In the genomic region with DNA sequence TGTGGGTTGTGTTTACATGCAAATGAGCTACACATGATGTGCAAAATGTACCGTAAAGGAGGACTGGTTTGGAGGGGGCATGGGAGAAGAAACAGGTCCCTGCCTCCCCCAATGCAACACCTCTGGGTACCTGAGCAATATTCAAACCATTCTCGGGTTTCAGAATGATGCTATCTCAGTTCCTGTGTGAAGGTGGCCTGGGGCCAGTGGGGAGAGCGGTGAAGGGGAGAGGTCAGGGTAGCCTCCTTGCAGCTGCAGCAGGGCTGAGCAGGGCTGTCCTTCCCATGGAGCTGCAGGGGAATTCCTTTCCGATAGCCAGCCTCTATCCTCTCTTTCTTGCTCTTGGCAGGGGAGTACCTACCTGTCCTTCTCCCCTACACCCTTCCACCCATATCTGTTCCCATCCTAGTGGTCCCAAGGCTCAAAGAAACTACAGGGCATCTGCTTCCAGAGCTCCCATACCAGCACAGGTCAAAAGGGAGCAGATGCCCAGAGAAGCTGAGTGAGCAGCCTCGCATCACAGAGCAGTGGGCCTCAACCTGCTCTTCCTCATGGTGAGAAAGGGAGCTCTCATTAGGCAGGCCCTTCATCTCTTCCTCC, we compare ENCODE assay signal across 8 cellular contexts. TPM values are rescaled to one million over a fixed set of nuclear protein-coding genes. Genes with fewer than 3 reads are reported as not detected.
DNase-seq lines count a peak whose midpoint lies in the region; ATAC-seq and TF ChIP-seq lines count a peak whose summit lies in the region.

No MANE protein-coding gene starts in this region.

- DNase-seq in esophagus squamous epithelium (lab: John Stamatoyannopoulos, UW) (no peak), uterus (no peak), SIG-M5 (lab: John Stamatoyannopoulos, UW) (no peak), hippocampal formation (lab: John Stamatoyannopoulos, UW) (no peak), aorta (no peak)

- H3K9me3 ChIP-seq in KOPT-K1 (ENCODE audit: insufficient read depth, low read length, poor library complexity, severe bottlenecking) (no peaks in the 10 kb centered on the region), esophagus squamous epithelium (no peaks in the 10 kb centered on the region), uterus (no peaks in the 10 kb centered on the region), aorta (ENCODE audit: control insufficient read depth, low read length) (no peaks in the 10 kb centered on the region)

- H3K4me1 ChIP-seq in esophagus squamous epithelium (peaks cover 66 to 100% (median 75%) of the 10 kb centered on the region in 3 donors), uterus (peaks cover 19 to 59% of the 10 kb centered on the region in 2 donors), aorta (ENCODE audit: control insufficient read depth in 1 of 2, insufficient read depth in 2 of 2, low read length in 2 of 2) (peaks cover 4 to 11% of the 10 kb centered on the region in 2 donors)

- H3K27me3 ChIP-seq in esophagus squamous epithelium (no peaks in the 10 kb centered on the region), uterus (no peaks in the 10 kb centered on the region), aorta (ENCODE audit: control insufficient read depth in 1 of 2, insufficient read depth in 2 of 2, low read length in 1 of 2) (no peaks in the 10 kb centered on the region)

- intact Hi-C loops in esophagus squamous epithelium (cut with DNase I) (no loop called here), uterus (cut with DNase I; ENCODE audit: low total_unique reads) (no loop called here), aorta (cut with DNase I) (no loop called here)

- peak in 1 of 4 donors; percentile 4 for TF ChIP-seq POLR2A in esophagus squamous epithelium (IDR thresholded peaks at IDR 0.05)
- no peak for TF ChIP-seq POLR2A in uterus (IDR thresholded peaks at IDR 0.05)

- H3K36me3 ChIP-seq in KOPT-K1 (ENCODE audit: insufficient read depth, low read length) (peaks cover 1% of the 10 kb centered on the region; the same call in 1 of the 2 replicates), esophagus squamous epithelium (peaks cover 0 to 12% (median 0%) of the 10 kb centered on the region in 3 donors), uterus (no peaks in the 10 kb centered on the region), aorta (ENCODE audit: control insufficient read depth in 1 of 2, insufficient read depth in 2 of 2, low read length in 1 of 2) (no peaks in the 10 kb centered on the region)

- peak overlapping the region in 1 of 4 donors; percentile 52 for H3K4me3 ChIP-seq in esophagus squamous epithelium
- H3K4me3 ChIP-seq in uterus: peak overlapping the region in 1 of 2 donors; percentile 15
- no peak overlapping the region for H3K4me3 ChIP-seq in aorta (ENCODE audit: low read length in 2 of 2)

- H3K27ac ChIP-seq in KOPT-K1 (ENCODE audit: low read depth, low read length, poor library complexity, severe bottlenecking) (peak overlapping the region; percentile 70), esophagus squamous epithelium (peak overlapping the region in 3 of 4 donors; percentile 79 to 100 (median 89)), uterus (peak overlapping the region; percentile 77 to 100), aorta (ENCODE audit: low read depth in 1 of 2, low read length in 2 of 2) (no peak overlapping the region)

- TF ChIP-seq CTCF in esophagus squamous epithelium (IDR thresholded peaks at IDR 0.05) (no peak), uterus (IDR thresholded peaks at IDR 0.05) (no peak)

- ATAC-seq in GM18499 (IDR thresholded peaks at IDR 0.05; ENCODE audit: insufficient read depth, unreplicated experiment) (peak; percentile 30), GM21515 (IDR thresholded peaks at IDR 0.05; ENCODE audit: unreplicated experiment) (peak; percentile 57), aorta (ENCODE audit: low FRiP score) (no peak)

- 67% methylated on average over 4 of the region's 5 CpGs for WGBS in esophagus squamous epithelium, 2 donors
- WGBS in aorta, 2 donors: 52 to 64% methylated on average over 5 of the region's 5 CpGs

RNA-seq across cellular contexts. Expression of a gene that starts 11.9 kb away (rescaled TPM):
- total RNA-seq in esophagus squamous epithelium (10 to 100 TPM in 3 of 4 donors, 1 to 10 TPM in 1; 9.1 to 30.1 (median 12.1) TPM), uterus (100 to 1,000 TPM in 1 of 4 donors, 10 to 100 TPM in 2, 1 to 10 TPM in 1; 8.4 to 101 (median 35.1) TPM), aorta (10 to 100 TPM; 82.1 to 95.8 TPM)
- 10 to 100 TPM in 1 of 2 donors, 1 to 10 TPM in 1; 8.1 to 27.4 TPM for polyA plus RNA-seq in aorta

Comparison
In these comparisons a context has a peak if more than half of its experiments do, and no peak if none do; other contexts are left out.
1. H3K27ac ChIP-seq: peak in KOPT-K1 (single experiment), esophagus squamous epithelium (3 of 4) and uterus (2 of 2); none in aorta (0 of 2).